ENCODE assay signal across 9 cellular contexts in the genomic region with DNA sequence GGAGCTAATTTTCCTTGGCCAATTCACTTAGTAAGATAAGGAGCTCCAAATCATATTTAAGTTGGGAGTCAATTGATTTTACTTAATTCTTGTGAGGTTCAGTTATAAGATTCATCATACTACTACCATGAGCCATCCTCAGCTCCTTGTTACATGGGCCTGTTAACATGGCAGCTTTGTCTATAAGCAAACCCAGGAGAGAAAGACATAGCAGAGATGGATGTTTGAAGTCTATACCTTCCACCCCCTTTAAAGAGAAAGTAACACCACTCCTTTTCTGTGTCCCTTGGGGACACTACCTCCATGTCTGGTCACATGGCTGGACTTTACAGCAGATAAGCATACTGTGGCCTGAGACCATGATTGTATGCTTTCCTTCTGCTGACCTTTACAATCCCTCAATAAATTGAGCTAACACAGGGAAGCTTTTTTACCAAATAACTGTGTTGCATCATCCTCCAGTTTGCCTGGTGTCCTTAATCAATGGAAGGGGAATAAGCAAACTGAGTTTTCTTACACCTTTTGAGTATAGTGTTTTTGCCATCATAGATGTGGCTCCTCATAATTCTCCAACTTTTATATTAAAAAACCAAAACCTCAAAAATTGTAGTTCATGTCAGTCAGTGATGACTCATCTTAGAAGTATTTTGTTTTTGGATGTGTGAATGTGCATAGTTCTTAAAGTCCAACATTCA. TPM values are rescaled to one million over a fixed set of nuclear protein-coding genes. Genes with fewer than 3 reads are reported as not detected.
A peak's percentile ranks its signal among the peaks of the same experiment; 100 is the strongest.
DNase-seq lines count a peak whose midpoint lies in the region; ATAC-seq, FAIRE-seq and TF ChIP-seq lines count a peak whose summit lies in the region.
"Had no signal": no experiment of that assay in that cellular context is flagged by ENCODE, and none has a peak within 500 bp of the region (broad histone marks: within the 10 kb centered on the region; RNA-seq: fewer than 3 reads in every experiment).

No MANE protein-coding gene starts in this region.

- TF ChIP-seq POLR2A in GM12891 (IDR thresholded peaks at IDR 0.05; ENCODE audit: low read depth, low read length) (no peak; the same call in 1 of the 2 replicates), GM18505 (IDR thresholded peaks at IDR 0.05; ENCODE audit: borderline replicate concordance, extremely low read depth, insufficient read depth, insufficient read length) (no peak)

- H3K36me3 ChIP-seq in osteoblast (ENCODE audit: insufficient read depth, low read length) = peaks cover 88% of the 10 kb centered on the region

- DNase-seq in GM12891 (ENCODE audit: insufficient read length, low spot score) (no peak), OCI-M1 (lab: John Stamatoyannopoulos, UW) (peak; percentile 59), dermis blood vessel endothelial cell (peak; percentile 57), osteoblast (ENCODE audit: insufficient read length, low spot score, missing footprints) (peak; percentile 53), putamen (ENCODE audit: low spot score) (no peak), NCI-H510A treated with DMSO at 0.1 percent for 48 hours (lab: John Stamatoyannopoulos, UW) (no peak), globus pallidus (ENCODE audit: low spot score) (no peak)
- DNase-seq: stimulated activated naive CD4-positive, alpha-beta T cell treated with Interleukin-2 at 50 U/mL for 16 hours had no signal

- H3K4me1 ChIP-seq in osteoblast (ENCODE audit: insufficient read depth, low read length) = peaks cover 42% of the 10 kb centered on the region

- peaks cover 13% of the 10 kb centered on the region for H3K9me3 ChIP-seq in osteoblast (ENCODE audit: low read depth, low read length)

- FAIRE-seq in GM12891 (lab: Jason Lieb, UNC) = no peak

- H3K4me3 ChIP-seq in osteoblast (ENCODE audit: insufficient read depth, low read length) = no peak overlapping the region

- peak overlapping the region; percentile 58 for H3K27ac ChIP-seq in osteoblast (ENCODE audit: low read depth, low read length)

- H2AFZ ChIP-seq in osteoblast (ENCODE audit: low read length) = no peak overlapping the region

- H3K4me2 ChIP-seq in osteoblast (ENCODE audit: insufficient read depth, low read length) = peak overlapping the region; percentile 38

- H3K79me2 ChIP-seq in osteoblast (ENCODE audit: insufficient read depth, low read length) = peaks cover 45% of the 10 kb centered on the region

- peaks cover 88% of the 10 kb centered on the region for H4K20me1 ChIP-seq in osteoblast (ENCODE audit: insufficient read depth, low read length)

- no peak for TF ChIP-seq CTCF in osteoblast (IDR thresholded peaks at IDR 0.05; ENCODE audit: extremely low read depth, low read depth, low read length)

- H3K27me3 ChIP-seq in osteoblast (ENCODE audit: insufficient read depth, low read length) = no peaks in the 10 kb centered on the region

- no peak for ATAC-seq in GM18505 (IDR thresholded peaks at IDR 0.05; ENCODE audit: unreplicated experiment)

TF ChIP-seq in GM12891, 5 proteins besides CTCF, POLR2A, EP300 and RAD21:
- TF ChIP-seq PAX5 (IDR thresholded peaks at IDR 0.05; ENCODE audit: insufficient read depth, low read length, severe bottlenecking) (no peak), POU2F2 (IDR thresholded peaks at IDR 0.05; ENCODE audit: low read depth, low read length) (no peak), POLR2AphosphoS5 (IDR thresholded peaks at IDR 0.05; ENCODE audit: low read depth, low read length) (peak; percentile 62; the same call in 1 of the 2 replicates), SPI1 (IDR thresholded peaks at IDR 0.05; ENCODE audit: low read depth, low read length) (no peak), TAF1 (IDR thresholded peaks at IDR 0.05; ENCODE audit: low read depth, low read length) (no peak)

RNA-seq across cellular contexts. Expression of a gene that starts 9.8 kb away (rescaled TPM):
- polyA plus RNA-seq in GM12891 (2012; ENCODE audit: low read depth, missing spikeins) = 11.0 TPM
- 47.0 and 48.0 TPM in 2 replicates for total RNA-seq in dermis blood vessel endothelial cell
- 56.6 and 61.5 TPM in 2 replicates for total RNA-seq in osteoblast

Comparison
In these comparisons a context has a peak if more than half of its experiments do, and no peak if none do; other contexts are left out.
1. DNase-seq: peak in OCI-M1 (single experiment), dermis blood vessel endothelial cell (single experiment) and osteoblast (single experiment); none in GM12891 (single experiment), putamen (single experiment), NCI-H510A treated with DMSO at 0.1 percent for 48 hours (single experiment) and globus pallidus (single experiment).